Comparison of ENCODE assay signal across 8 cellular contexts in genomic region chr6:53544500-53545308, GRCh38. TPM values are rescaled to one million over a fixed set of nuclear protein-coding genes. Genes with fewer than 3 reads are reported as not detected.
DNase-seq lines count a peak whose midpoint lies in the region; ATAC-seq and TF ChIP-seq lines count a peak whose summit lies in the region.

Gene GCLC, minus strand, starts transcription at chr6:53545101. Its CDS starts 456 bp downstream, at chr6:53544645.

- H3K4me3 ChIP-seq in dorsolateral prefrontal cortex (peak within 1 kb of the TSS; percentile 67 to 100 (median 94)), lower leg skin (ENCODE audit: low read depth, poor library complexity, severe bottlenecking) (peak within 1 kb of the TSS; percentile 69)

- H3K27me3 ChIP-seq in dorsolateral prefrontal cortex = no peaks in the 10 kb centered on the region

- ATAC-seq in GM19351 (IDR thresholded peaks at IDR 0.05; ENCODE audit: unreplicated experiment) = peak; percentile 54
- ATAC-seq in HG03521 (IDR thresholded peaks at IDR 0.05; ENCODE audit: unreplicated experiment) = peak; percentile 52

- intact Hi-C loops in dorsolateral prefrontal cortex (cut with DNase I) (loop anchor here (2.0 to 5.0 kb wide), 4 partner anchors 52 to 183 kb away; no protein-coding TSS in a partner anchor), lower leg skin (cut with DNase I; ENCODE audit: low total_unique reads) (no loop called here)

- DNase-seq in CD1c-positive myeloid dendritic cell (ENCODE audit: extremely low spot score) (peak; percentile 96), NCI-H748 (lab: John Stamatoyannopoulos, UW; ENCODE audit: unreplicated experiment) (peak; percentile 95), dorsolateral prefrontal cortex (peak; percentile 87 to 95 (median 91)), lower leg skin (ENCODE audit: low spot score in 2 of 2) (peak; percentile 91 to 98)
- DNase-seq in activated CD4-positive, alpha-beta T cell treated with anti-CD3 and anti-CD28 coated beads, Interleukin-2, amount 50 U/mL, for 48 hours = peak; percentile 90 to 92
- peak; percentile 86 to 88 for DNase-seq in stimulated activated CD4-positive, alpha-beta T cell treated with anti-CD3 and anti-CD28 coated beads, Interleukin-4, amount 100 ng/mL, for 48 hours (ENCODE audit: low read depth in 2 of 2)

- TF ChIP-seq CTCF in dorsolateral prefrontal cortex (IDR thresholded peaks at IDR 0.05 in 54 of 56, conservative IDR thresholded peaks at IDR 0.05 in 2 of 56; ENCODE audit: low read depth in 1 of 56, partially characterized antibody in 56 of 56) = peak in 55 of 56 donors; percentile 2 to 92 (median 71)
- TF ChIP-seq CTCF in lower leg skin (IDR thresholded peaks at IDR 0.05) = no peak

- WGBS in lower leg skin, 2 donors = 1 to 3% methylated on average over 40 to 87 of the region's 100 CpGs

- peak within 1 kb of the TSS; percentile 66 to 99 (median 97) for H3K27ac ChIP-seq in dorsolateral prefrontal cortex

- no peak for TF ChIP-seq POLR2A in lower leg skin (IDR thresholded peaks at IDR 0.05)

RNA-seq across cellular contexts. Expression of gene GCLC, which starts in this region (rescaled TPM):
- 100 to 1,000 TPM in 3 of 120 experiments, 10 to 100 TPM in 117; 28.3 to 113 (median 64.6) TPM for total RNA-seq in dorsolateral prefrontal cortex
- 10 to 100 TPM; 29.2 to 34.1 (median 30.2) TPM for total RNA-seq in lower leg skin

Comparison
In these comparisons a context has a peak if more than half of its experiments do, and no peak if none do; other contexts are left out.
1. Peak in every context shown above with its lines: DNase-seq, ATAC-seq, H3K4me3 ChIP-seq and H3K27ac ChIP-seq.
2. CTCF ChIP-seq: peak in dorsolateral prefrontal cortex (55 of 56); none in lower leg skin (0 of 3).